Comparison of ENCODE assay signal across 1 cellular context in the genomic region with DNA sequence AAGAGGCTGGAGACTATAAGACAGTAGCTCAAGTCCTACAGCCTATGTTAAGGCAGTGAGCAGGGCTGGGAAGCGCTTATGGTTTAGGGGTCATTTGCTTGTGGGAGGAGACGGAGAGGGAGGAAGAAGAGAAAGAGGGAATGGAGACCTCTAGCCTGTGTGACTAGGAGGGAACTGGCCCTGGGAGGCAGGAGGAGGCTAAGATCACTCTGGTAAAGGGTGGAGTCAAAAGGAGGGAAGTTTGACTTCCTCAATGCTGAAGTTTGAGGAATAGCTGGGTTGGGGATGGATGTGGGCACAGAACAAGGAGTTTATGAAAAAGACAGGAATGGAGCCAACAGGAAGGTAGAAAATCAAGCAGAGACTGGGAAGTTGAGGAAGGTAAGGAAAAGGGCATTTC.
TF ChIP-seq lines count a peak whose summit lies in the region.

No MANE protein-coding gene starts in this region.

TF ChIP-seq in K562, 482 proteins besides CTCF, POLR2A, EP300 and RAD21:
- TF ChIP-seq SPI1 (IDR thresholded peaks at IDR 0.05; ENCODE audit: borderline replicate concordance, low read depth, low read length) (peak; percentile 42; the same call in 1 of the 2 replicates), NRF1 (conservative IDR thresholded peaks at IDR 0.05 in 1 of 2, IDR thresholded peaks at IDR 0.05 in 1 of 2) (no peak), MBD2 (IDR thresholded peaks at IDR 0.05; ENCODE audit: borderline replicate concordance, low read depth) (no peak), ZKSCAN1 (IDR thresholded peaks at IDR 0.05; ENCODE audit: low read depth, low read length) (no peak)
